In the genomic region with DNA sequence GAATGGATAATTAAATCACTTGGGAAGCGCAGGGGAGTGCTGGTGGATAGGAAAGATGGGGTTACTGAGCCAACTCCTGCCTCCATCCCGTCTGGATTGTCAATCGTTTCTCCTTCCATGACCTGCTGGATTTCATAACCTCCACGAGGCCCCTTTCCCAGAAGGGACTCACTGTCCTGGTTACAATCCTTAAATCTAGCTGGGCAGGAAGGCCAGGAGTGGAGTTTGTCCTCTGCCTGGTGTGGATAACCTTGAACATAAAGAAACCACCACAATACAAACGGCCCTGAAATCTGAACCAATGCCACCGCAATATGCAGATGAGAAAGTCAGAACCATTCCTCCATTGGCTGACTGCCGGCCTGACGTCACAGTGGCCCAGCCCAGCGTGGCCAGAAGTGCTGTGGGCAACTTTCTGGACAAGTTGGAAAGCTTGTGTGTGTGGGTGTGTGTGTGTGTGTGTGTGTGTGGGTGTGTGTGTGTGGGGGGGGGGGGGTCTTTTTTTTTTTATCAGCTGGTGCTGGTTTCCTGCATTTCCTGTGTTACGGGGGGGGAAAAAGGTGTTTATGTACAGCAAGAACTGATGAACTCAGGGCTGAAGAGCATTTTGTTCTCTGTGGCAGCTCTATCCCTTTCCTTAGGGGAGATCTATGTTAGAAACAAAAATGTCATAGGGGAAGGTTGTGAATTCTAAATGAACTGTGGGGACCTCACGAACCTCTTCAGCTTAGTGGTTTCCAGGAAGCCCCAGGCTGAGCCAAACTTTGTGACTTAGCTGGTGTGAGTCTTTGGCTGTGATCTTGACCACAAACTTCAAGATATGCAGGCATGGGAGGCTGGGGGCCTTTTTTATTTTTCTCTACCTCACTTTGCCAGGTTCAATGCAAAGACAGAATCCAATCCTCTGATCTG, we compare ENCODE assay signal across 1 cellular context.
A peak's percentile ranks its signal among the peaks of the same experiment; 100 is the strongest.
TF ChIP-seq lines count a peak whose summit lies in the region.

No MANE protein-coding gene starts in this region.

TF ChIP-seq in HEK293, 187 proteins besides CTCF, POLR2A, EP300 and RAD21 (continued from another document):
- TF ChIP-seq, protein P1, sequence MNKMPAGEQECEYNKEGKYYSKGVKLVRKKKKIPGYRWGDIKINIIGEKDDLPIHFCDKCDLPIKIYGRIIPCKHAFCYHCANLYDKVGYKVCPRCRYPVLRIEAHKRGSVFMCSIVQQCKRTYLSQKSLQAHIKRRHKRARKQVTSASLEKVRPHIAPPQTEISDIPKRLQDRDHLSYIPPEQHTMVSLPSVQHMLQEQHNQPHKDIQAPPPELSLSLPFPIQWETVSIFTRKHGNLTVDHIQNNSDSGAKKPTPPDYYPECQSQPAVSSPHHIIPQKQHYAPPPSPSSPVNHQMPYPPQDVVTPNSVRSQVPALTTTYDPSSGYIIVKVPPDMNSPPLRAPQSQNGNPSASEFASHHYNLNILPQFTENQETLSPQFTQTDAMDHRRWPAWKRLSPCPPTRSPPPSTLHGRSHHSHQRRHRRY (tag by site-specific recombination; IDR thresholded peaks at IDR 0.05) = no peak
- TF ChIP-seq ZNF654 (tag by site-specific recombination; IDR thresholded peaks at IDR 0.05; ENCODE audit: low read depth) = no peak
- peak; percentile 58; the same call in 1 of the 2 replicates for TF ChIP-seq ZNF335 (tag by site-specific recombination; conservative IDR thresholded peaks at IDR 0.05)
- TF ChIP-seq GFI1B (tag by site-specific recombination; IDR thresholded peaks at IDR 0.05) = no peak
- TF ChIP-seq PRDM1 (tag by site-specific recombination; IDR thresholded peaks at IDR 0.05) = no peak
- no peak for TF ChIP-seq ZNF48 (tag by site-specific recombination; IDR thresholded peaks at IDR 0.05)
- no peak for TF ChIP-seq ZNF10 (tag by site-specific recombination; IDR thresholded peaks at IDR 0.05)
- no peak for TF ChIP-seq ZNF830 (tag by site-specific recombination; IDR thresholded peaks at IDR 0.05; ENCODE audit: low read depth)
- TF ChIP-seq, protein P2, sequence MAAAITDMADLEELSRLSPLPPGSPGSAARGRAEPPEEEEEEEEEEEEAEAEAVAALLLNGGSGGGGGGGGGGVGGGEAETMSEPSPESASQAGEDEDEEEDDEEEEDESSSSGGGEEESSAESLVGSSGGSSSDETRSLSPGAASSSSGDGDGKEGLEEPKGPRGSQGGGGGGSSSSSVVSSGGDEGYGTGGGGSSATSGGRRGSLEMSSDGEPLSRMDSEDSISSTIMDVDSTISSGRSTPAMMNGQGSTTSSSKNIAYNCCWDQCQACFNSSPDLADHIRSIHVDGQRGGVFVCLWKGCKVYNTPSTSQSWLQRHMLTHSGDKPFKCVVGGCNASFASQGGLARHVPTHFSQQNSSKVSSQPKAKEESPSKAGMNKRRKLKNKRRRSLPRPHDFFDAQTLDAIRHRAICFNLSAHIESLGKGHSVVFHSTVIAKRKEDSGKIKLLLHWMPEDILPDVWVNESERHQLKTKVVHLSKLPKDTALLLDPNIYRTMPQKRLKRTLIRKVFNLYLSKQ (tag by site-specific recombination; IDR thresholded peaks at IDR 0.05; ENCODE audit: borderline replicate concordance) = no peak
- TF ChIP-seq ZNF155 (tag by site-specific recombination; IDR thresholded peaks at IDR 0.05) = no peak
- TF ChIP-seq, protein P3, sequence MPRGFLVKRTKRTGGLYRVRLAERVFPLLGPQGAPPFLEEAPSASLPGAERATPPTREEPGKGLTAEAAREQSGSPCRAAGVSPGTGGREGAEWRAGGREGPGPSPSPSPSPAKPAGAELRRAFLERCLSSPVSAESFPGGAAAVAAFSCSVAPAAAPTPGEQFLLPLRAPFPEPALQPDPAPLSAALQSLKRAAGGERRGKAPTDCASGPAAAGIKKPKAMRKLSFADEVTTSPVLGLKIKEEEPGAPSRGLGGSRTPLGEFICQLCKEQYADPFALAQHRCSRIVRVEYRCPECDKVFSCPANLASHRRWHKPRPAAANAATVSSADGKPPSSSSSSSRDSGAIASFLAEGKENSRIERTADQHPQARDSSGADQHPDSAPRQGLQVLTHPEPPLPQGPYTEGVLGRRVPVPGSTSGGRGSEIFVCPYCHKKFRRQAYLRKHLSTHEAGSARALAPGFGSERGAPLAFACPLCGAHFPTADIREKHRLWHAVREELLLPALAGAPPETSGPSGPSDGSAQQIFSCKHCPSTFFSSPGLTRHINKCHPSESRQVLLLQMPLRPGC (tag by site-specific recombination; IDR thresholded peaks at IDR 0.05) = no peak
- no peak for TF ChIP-seq ZNF747 (tag by site-specific recombination; IDR thresholded peaks at IDR 0.05)
- TF ChIP-seq, protein P4, sequence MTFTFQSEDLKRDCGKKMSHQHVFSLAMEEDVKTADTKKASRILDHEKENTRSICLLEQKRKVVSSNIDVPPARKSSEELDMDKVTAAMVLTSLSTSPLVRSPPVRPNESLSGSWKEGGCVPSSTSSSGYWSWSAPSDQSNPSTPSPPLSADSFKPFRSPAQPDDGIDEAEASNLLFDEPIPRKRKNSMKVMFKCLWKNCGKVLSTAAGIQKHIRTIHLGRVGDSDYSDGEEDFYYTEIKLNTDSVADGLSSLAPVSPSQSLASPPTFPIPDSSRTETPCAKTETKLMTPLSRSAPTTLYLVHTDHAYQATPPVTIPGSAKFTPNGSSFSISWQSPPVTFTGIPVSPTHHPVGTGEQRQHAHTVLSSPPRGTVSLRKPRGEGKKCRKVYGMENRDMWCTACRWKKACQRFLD (tag by site-specific recombination; IDR thresholded peaks at IDR 0.05) = no peak
- TF ChIP-seq ZNF274 (IDR thresholded peaks at IDR 0.05; ENCODE audit: low read length) = no peak
- no peak for TF ChIP-seq ZNF274 (tag by site-specific recombination; IDR thresholded peaks at IDR 0.05; ENCODE audit: borderline replicate concordance)
